In genomic region chr17:74744714-74745547, GRCh38 we compare ENCODE assay signal across 8 cellular contexts. TPM values are rescaled to one million over a fixed set of nuclear protein-coding genes. Genes with fewer than 3 reads are reported as not detected.
DNase-seq lines count a peak whose midpoint lies in the region; ATAC-seq and TF ChIP-seq lines count a peak whose summit lies in the region.

No MANE protein-coding gene starts in this region.

- TF ChIP-seq CTCF in 22Rv1 (IDR thresholded peaks at IDR 0.05) = peak; percentile 98
- TF ChIP-seq CTCF in GM12875 (IDR thresholded peaks at IDR 0.05; ENCODE audit: borderline replicate concordance, insufficient read depth, low read depth, low read length) = peak; percentile 100
- peak; percentile 90 to 100 (median 99) for TF ChIP-seq CTCF in dorsolateral prefrontal cortex (IDR thresholded peaks at IDR 0.05 in 54 of 56, conservative IDR thresholded peaks at IDR 0.05 in 2 of 56; ENCODE audit: low read depth in 1 of 56, partially characterized antibody in 56 of 56)
- peak; percentile 100 for TF ChIP-seq CTCF in lower lobe of right lung (IDR thresholded peaks at IDR 0.05)

- intact Hi-C loops in dorsolateral prefrontal cortex (cut with DNase I) (loop anchor here (1.0 to 10.0 kb wide), 6 partner anchors 25 to 370 kb away; no protein-coding TSS in a partner anchor), lower lobe of right lung (cut with DNase I) (no loop called here)

- peaks cover 67% of the 10 kb centered on the region for H3K4me1 ChIP-seq in lower lobe of right lung

- no peaks in the 10 kb centered on the region for H3K36me3 ChIP-seq in lower lobe of right lung

- H3K27me3 ChIP-seq in dorsolateral prefrontal cortex (peaks cover 0 to 30% (median 9%) of the 10 kb centered on the region in 45 donors), lower lobe of right lung (ENCODE audit: low read depth) (peaks cover 12% of the 10 kb centered on the region)

- DNase-seq in NCI-H2227 (lab: John Stamatoyannopoulos, UW; ENCODE audit: unreplicated experiment) (peak; percentile 68), dorsolateral prefrontal cortex (peak; percentile 68 to 95 (median 82)), lower lobe of right lung (peak; percentile 92)
- DNase-seq in activated CD4-positive, alpha-beta T cell treated with anti-CD3 and anti-CD28 coated beads, Interleukin-2, amount 50 U/mL, for 4 hours = peak; percentile 75 to 78
- DNase-seq in stimulated activated CD4-positive, alpha-beta T cell treated with anti-CD3 and anti-CD28 coated beads, TNF-alpha, amount 100 ng/mL, for 24 hours (ENCODE audit: low read depth in 3 of 3) = peak; percentile 72 to 82 (median 76)

- H3K4me3 ChIP-seq in GM12875 (ENCODE audit: low read depth, low read length) (no peak overlapping the region), dorsolateral prefrontal cortex (peak overlapping the region in 53 of 59 donors; percentile 0 to 58 (median 35)), lower lobe of right lung (peak overlapping the region; percentile 42)

- H3K9me3 ChIP-seq in lower lobe of right lung = no peaks in the 10 kb centered on the region

- H3K27ac ChIP-seq in 22Rv1 = no peak overlapping the region
- peak overlapping the region in 45 of 59 donors; percentile 1 to 85 (median 57) for H3K27ac ChIP-seq in dorsolateral prefrontal cortex
- peak overlapping the region; percentile 76 for H3K27ac ChIP-seq in lower lobe of right lung

- ATAC-seq in lower lobe of right lung = peak; percentile 46 to 73
- no peak for ATAC-seq in HG02852 (IDR thresholded peaks at IDR 0.05; ENCODE audit: unreplicated experiment)

RNA-seq across cellular contexts. Expression of gene NHERF1, which starts 3.5 kb away (rescaled TPM):
- total RNA-seq in dorsolateral prefrontal cortex = 100 to 1,000 TPM in 5 of 120 experiments, 10 to 100 TPM in 115; 37.5 to 169 (median 62.4) TPM
- 35.7 TPM for total RNA-seq in lower lobe of right lung

RNA-seq across cellular contexts. Expression of gene RAB37, which starts 7.9 kb away (rescaled TPM):
- 10 to 100 TPM in 119 of 120 experiments, 1 to 10 TPM in 1; 7.1 to 41.8 (median 21.9) TPM for total RNA-seq in dorsolateral prefrontal cortex
- 7.4 TPM for total RNA-seq in lower lobe of right lung

RNA-seq across cellular contexts. Expression of gene NAT9, which starts 31.2 kb away (rescaled TPM):
- total RNA-seq in dorsolateral prefrontal cortex (10 to 100 TPM; 29.5 to 78.2 (median 45.6) TPM), lower lobe of right lung (48.6 TPM)

RNA-seq across cellular contexts. Expression of gene CD300LF, which starts 32.2 kb away (rescaled TPM):
- 1 to 10 TPM in 54 of 120 experiments, under 1 TPM in 46, not detected in 20; 0.31 to 5.8 (median 1.0) TPM for total RNA-seq in dorsolateral prefrontal cortex
- total RNA-seq in lower lobe of right lung = 66.2 TPM
